Comparison of ENCODE assay signal across 20 cellular contexts in the genomic region with DNA sequence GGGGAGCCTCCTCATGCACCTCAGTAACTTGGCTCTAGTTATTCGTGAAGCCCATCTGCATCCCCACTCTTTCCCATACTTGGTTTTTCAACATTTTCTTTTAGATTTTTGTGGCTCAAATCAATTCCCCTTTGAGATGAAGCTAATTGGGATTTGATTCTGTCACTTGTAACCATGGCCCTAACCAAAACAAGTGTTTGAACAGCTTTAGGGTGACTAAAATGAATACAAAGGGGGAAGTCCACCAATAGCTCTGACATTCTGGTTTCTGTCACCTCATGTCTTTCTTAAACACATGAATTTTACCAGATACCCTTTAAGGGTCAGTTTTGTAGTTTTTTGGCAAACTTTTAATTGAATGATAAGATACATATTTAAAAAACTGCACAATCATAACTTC.
DNase-seq lines count a peak whose midpoint lies in the region; ATAC-seq and TF ChIP-seq lines count a peak whose summit lies in the region.
"Had no signal": no experiment of that assay in that cellular context is flagged by ENCODE, and none has a peak within 500 bp of the region (broad histone marks: within the 10 kb centered on the region; RNA-seq: fewer than 3 reads in every experiment).

No MANE protein-coding gene starts in this region.

- no peaks in the 10 kb centered on the region for H3F3A ChIP-seq in smooth muscle cell (ENCODE audit: low read depth)

- DNase-seq in GM10248 (ENCODE audit: extremely low spot score) (peak; percentile 36), activated gamma-delta T cell treated with Interleukin-2 at 50 U/mL for 16 hours (no peak), smooth muscle cell (lab: John Stamatoyannopoulos, UW; ENCODE audit: unreplicated experiment) (no peak), glutamatergic neuron (no peak)
- DNase-seq in central memory CD4-positive, alpha-beta T cell, result no peak
- DNase-seq: DMS79 treated with DMSO at 0.1 percent for 48 hours, NCI-H1417, NCI-H187, NCI-H2107, NCI-H510A, NCI-H774, OCI-M1, SHP77 treated with DMSO at 0.1 percent for 48 hours had no signal

- H3K9me3 ChIP-seq in smooth muscle cell (replicated peaks; ENCODE audit: low read depth), result no peaks in the 10 kb centered on the region

- no peak overlapping the region for H3K27ac Mint-ChIP-seq in activated T-helper 17 cell treated with anti-CD3 and anti-CD28 coated beads, Interleukin-2, amount 50 U/mL, for 72 hours
- H3K27ac Mint-ChIP-seq in glutamatergic neuron (ENCODE audit: unreplicated experiment), result no peak overlapping the region
- H3K27ac Mint-ChIP-seq: B cell had no signal

- H3K27me3 ChIP-seq in smooth muscle cell (ENCODE audit: low read depth), result no peaks in the 10 kb centered on the region

- no peaks in the 10 kb centered on the region for H3K79me2 ChIP-seq in smooth muscle cell (ENCODE audit: low read depth)

- no peak overlapping the region for H3K9ac ChIP-seq in smooth muscle cell (ENCODE audit: low read depth)
- H3K9ac ChIP-seq: KMS-11 had no signal

- H3K27ac ChIP-seq in smooth muscle cell (ENCODE audit: low read depth), result no peak overlapping the region
- H3K27ac ChIP-seq: HL-60, KMS-11 had no signal

- peaks cover 9% of the 10 kb centered on the region for H3K27me3 Mint-ChIP-seq in activated T-helper 17 cell treated with anti-CD3 and anti-CD28 coated beads, Interleukin-2, amount 50 U/mL, for 72 hours
- peaks cover 2% of the 10 kb centered on the region for H3K27me3 Mint-ChIP-seq in glutamatergic neuron (ENCODE audit: unreplicated experiment)

- H2AFZ ChIP-seq in smooth muscle cell (ENCODE audit: low read depth), result no peak overlapping the region

- no peak overlapping the region for H3K4me2 ChIP-seq in smooth muscle cell
- H3K4me2 ChIP-seq: KMS-11 had no signal

- H3K4me1 Mint-ChIP-seq in activated T-helper 17 cell treated with anti-CD3 and anti-CD28 coated beads, Interleukin-2, amount 50 U/mL, for 72 hours, result no peaks in the 10 kb centered on the region
- no peaks in the 10 kb centered on the region for H3K4me1 Mint-ChIP-seq in glutamatergic neuron (ENCODE audit: low read depth, unreplicated experiment)
- H3K4me1 Mint-ChIP-seq: B cell had no signal

- H3K4me3 ChIP-seq in smooth muscle cell, result no peak overlapping the region

- no peaks in the 10 kb centered on the region for H3K36me3 Mint-ChIP-seq in activated T-helper 17 cell treated with anti-CD3 and anti-CD28 coated beads, Interleukin-2, amount 50 U/mL, for 72 hours (ENCODE audit: low read depth)
- H3K36me3 Mint-ChIP-seq in glutamatergic neuron (ENCODE audit: unreplicated experiment), result no peaks in the 10 kb centered on the region

- no peaks in the 10 kb centered on the region for H3K36me3 ChIP-seq in smooth muscle cell (ENCODE audit: low read depth)

- ATAC-seq in GM19023 (IDR thresholded peaks at IDR 0.05; ENCODE audit: unreplicated experiment), result peak; percentile 55
- peak; percentile 51 for ATAC-seq in HG02852 (IDR thresholded peaks at IDR 0.05; ENCODE audit: unreplicated experiment)
- ATAC-seq in activated T-helper 17 cell treated with anti-CD3 and anti-CD28 coated beads, Interleukin-2, amount 50 U/mL, for 72 hours (replicated peaks), result peak; percentile 42
- ATAC-seq: SK-N-SH treated with all-trans-retinoic acid at 6 μM for 48 hours had no signal

- H4K20me1 ChIP-seq in smooth muscle cell (ENCODE audit: low read depth), result no peaks in the 10 kb centered on the region

- H3K4me3 Mint-ChIP-seq in activated T-helper 17 cell treated with anti-CD3 and anti-CD28 coated beads, Interleukin-2, amount 50 U/mL, for 72 hours, result no peak overlapping the region
- H3K4me3 Mint-ChIP-seq in glutamatergic neuron (ENCODE audit: unreplicated experiment), result no peak overlapping the region
- H3K4me3 Mint-ChIP-seq: B cell had no signal

- no peaks in the 10 kb centered on the region for H3K9me3 Mint-ChIP-seq in activated T-helper 17 cell treated with anti-CD3 and anti-CD28 coated beads, Interleukin-2, amount 50 U/mL, for 72 hours
- H3K9me3 Mint-ChIP-seq in glutamatergic neuron (ENCODE audit: unreplicated experiment), result no peaks in the 10 kb centered on the region

- POLR2A ChIA-PET in GM10248 (lab: Yijun Ruan, JAX), result no interaction called here

- CTCF ChIA-PET in GM10248 (lab: Yijun Ruan, JAX), result interaction anchor here (1.1 to 2.8 kb wide), 5 partner anchors 8 to 328 kb away, joined by 3 to 23 read pairs (median 5); no protein-coding TSS in a partner anchor

- 100% methylated on average over 1 of the region's 1 CpG for WGBS in smooth muscle cell (ENCODE audit: low lambda C conversion rate)

- TF ChIP-seq CTCF in GM10248 (IDR thresholded peaks at IDR 0.05; ENCODE audit: control extremely low read depth, extremely low read depth, low read depth, missing control alignments) (no peak), smooth muscle cell (IDR thresholded peaks at IDR 0.05; ENCODE audit: borderline replicate concordance, insufficient read depth, poor library complexity, severe bottlenecking) (no peak), glutamatergic neuron (IDR thresholded peaks at IDR 0.05; ENCODE audit: partially characterized antibody, unreplicated experiment) (no peak)

- H3K4me1 ChIP-seq in smooth muscle cell (ENCODE audit: low read depth), result no peaks in the 10 kb centered on the region
